In genomic region chr4:185211035-185211434, GRCh38 we compare ENCODE assay signal across 8 cellular contexts. TPM values are rescaled to one million over a fixed set of nuclear protein-coding genes. Genes with fewer than 3 reads are reported as not detected.
DNase-seq lines count a peak whose midpoint lies in the region; ATAC-seq and TF ChIP-seq lines count a peak whose summit lies in the region.

No MANE protein-coding gene starts in this region.

- peaks cover 23% of the 10 kb centered on the region for H3K4me1 ChIP-seq in CD4-positive, CD25-positive, alpha-beta regulatory T cell (ENCODE audit: control insufficient read depth, insufficient read depth, low read length, poor library complexity, severe bottlenecking)
- peaks cover 4% of the 10 kb centered on the region for H3K4me1 ChIP-seq in foreskin keratinocyte

- DNase-seq in CD4-positive, CD25-positive, alpha-beta regulatory T cell: no peak
- no peak for DNase-seq in MG63
- DNase-seq in dermis blood vessel endothelial cell: peak; percentile 44
- DNase-seq in neural crest cell (ENCODE audit: low read depth, low spot score): no peak
- DNase-seq in foreskin keratinocyte: no peak
- no peak for DNase-seq in SW480 (ENCODE audit: low spot score)

- peaks cover 8% of the 10 kb centered on the region for H3K27me3 Mint-ChIP-seq in CD4-positive, CD25-positive, alpha-beta regulatory T cell
- H3K27me3 Mint-ChIP-seq in neural crest cell (ENCODE audit: low read depth): peaks cover 15% of the 10 kb centered on the region

- no peaks in the 10 kb centered on the region for H3K36me3 ChIP-seq in CD4-positive, CD25-positive, alpha-beta regulatory T cell (ENCODE audit: control insufficient read depth, insufficient read depth, low read length)
- no peaks in the 10 kb centered on the region for H3K36me3 ChIP-seq in MG63

- TF ChIP-seq CTCF in neural crest cell (conservative IDR thresholded peaks at IDR 0.05) (no peak), foreskin keratinocyte (conservative IDR thresholded peaks at IDR 0.05) (no peak)

- no peak overlapping the region for H3K27ac ChIP-seq in CD4-positive, CD25-positive, alpha-beta regulatory T cell (ENCODE audit: insufficient read depth, low read length, poor library complexity, severe bottlenecking)
- H3K27ac ChIP-seq in foreskin keratinocyte: no peak overlapping the region

- no peak for ATAC-seq in CD4-positive, CD25-positive, alpha-beta regulatory T cell (ENCODE audit: low read depth in 2 of 2)
- no peak for ATAC-seq in foreskin keratinocyte
- ATAC-seq in GM19351 (IDR thresholded peaks at IDR 0.05; ENCODE audit: unreplicated experiment): no peak
- no peak for ATAC-seq in HG03280 (IDR thresholded peaks at IDR 0.05; ENCODE audit: unreplicated experiment)

- peak overlapping the region; percentile 38 to 85 (median 66) for H3K27ac Mint-ChIP-seq in CD4-positive, CD25-positive, alpha-beta regulatory T cell
- no peak overlapping the region for H3K27ac Mint-ChIP-seq in neural crest cell (ENCODE audit: unreplicated experiment)

- peaks cover 26 to 57% (median 41%) of the 10 kb centered on the region in 4 donors for H3K4me1 Mint-ChIP-seq in CD4-positive, CD25-positive, alpha-beta regulatory T cell
- H3K4me1 Mint-ChIP-seq in neural crest cell: peaks cover 22% of the 10 kb centered on the region

- no peaks in the 10 kb centered on the region for H3K9me3 Mint-ChIP-seq in CD4-positive, CD25-positive, alpha-beta regulatory T cell
- H3K9me3 Mint-ChIP-seq in neural crest cell: no peaks in the 10 kb centered on the region

- H3K27me3 ChIP-seq in CD4-positive, CD25-positive, alpha-beta regulatory T cell (ENCODE audit: control insufficient read depth, insufficient read depth, low read length): no peaks in the 10 kb centered on the region
- H3K27me3 ChIP-seq in MG63: no peaks in the 10 kb centered on the region
- H3K27me3 ChIP-seq in foreskin keratinocyte: no peaks in the 10 kb centered on the region

- no peaks in the 10 kb centered on the region for H3K9me3 ChIP-seq in CD4-positive, CD25-positive, alpha-beta regulatory T cell (ENCODE audit: control insufficient read depth in 2 of 2, low read length in 2 of 2)
- no peaks in the 10 kb centered on the region for H3K9me3 ChIP-seq in MG63

- peak overlapping the region; percentile 86 for H3K4me3 ChIP-seq in CD4-positive, CD25-positive, alpha-beta regulatory T cell (ENCODE audit: low read depth, low read length)
- peak overlapping the region; percentile 59 for H3K4me3 ChIP-seq in MG63

- peak overlapping the region; percentile 90 to 97 (median 94) for H3K4me3 Mint-ChIP-seq in CD4-positive, CD25-positive, alpha-beta regulatory T cell
- peak overlapping the region; percentile 93 for H3K4me3 Mint-ChIP-seq in neural crest cell

- no peaks in the 10 kb centered on the region for H3K36me3 Mint-ChIP-seq in CD4-positive, CD25-positive, alpha-beta regulatory T cell
- H3K36me3 Mint-ChIP-seq in neural crest cell (ENCODE audit: low read depth): no peaks in the 10 kb centered on the region

RNA-seq across cellular contexts. Expression of gene SNX25, which starts 1.6 kb away (rescaled TPM):
- 22.2 TPM for total RNA-seq in CD4-positive, CD25-positive, alpha-beta regulatory T cell
- 1 to 10 TPM; 3.7 to 8.6 (median 7.0) TPM for polyA plus RNA-seq in CD4-positive, CD25-positive, alpha-beta regulatory T cell
- total RNA-seq in MG63 (2014; rRNA removed; shearing (Covaris generic); ENCODE audit: low replicate concordance): 8.2 and 9.0 TPM in 2 replicates
- total RNA-seq in dermis blood vessel endothelial cell: 61.8 and 73.2 TPM in 2 replicates
- 9.7 and 14.3 TPM in 2 replicates for total RNA-seq in neural crest cell
- 9.8 and 10.5 TPM in 2 replicates for total RNA-seq in foreskin keratinocyte
- 2.9 and 3.3 TPM in 2 replicates for polyA plus RNA-seq in foreskin keratinocyte

RNA-seq across cellular contexts. Expression of gene CFAP97, which starts 7.2 kb away (rescaled TPM):
- 28.3 TPM for total RNA-seq in CD4-positive, CD25-positive, alpha-beta regulatory T cell
- 10 to 100 TPM; 68.6 to 87.1 (median 80.2) TPM for polyA plus RNA-seq in CD4-positive, CD25-positive, alpha-beta regulatory T cell
- total RNA-seq in MG63 (2014; rRNA removed; shearing (Covaris generic); ENCODE audit: low replicate concordance): 15.0 and 24.3 TPM in 2 replicates
- total RNA-seq in dermis blood vessel endothelial cell (26.2 and 41.8 TPM in 2 replicates), neural crest cell (34.6 and 38.5 TPM in 2 replicates), foreskin keratinocyte (28.4 and 29.9 TPM in 2 replicates)
- 4.8 and 6.2 TPM in 2 replicates for polyA plus RNA-seq in foreskin keratinocyte
